18 cellular contexts compared by ENCODE assay signal in genomic region chr6:40195751-40196518, GRCh38.
"Had no signal": no experiment of that assay in that cellular context is flagged by ENCODE, and none has a peak within 500 bp of the region (broad histone marks: within the 10 kb centered on the region; RNA-seq: fewer than 3 reads in every experiment).

No MANE protein-coding gene starts in this region.

- H3K27ac ChIP-seq: foreskin keratinocyte, neutrophil, spleen, tibial artery, upper lobe of left lung, vagina had no signal

- H3K9me3 ChIP-seq: neutrophil, upper lobe of left lung, vagina had no signal

- H3K36me3 Mint-ChIP-seq: naive thymus-derived CD4-positive, alpha-beta T cell; stimulated activated memory B cell treated with anti-CD40 and anti-IgM and Interleukin-4, amounts not matched to agents 10 μg/mL and 1 μg/mL and 100 μg/mL, for 72 hours had no signal

- H3K4me3 Mint-ChIP-seq: naive thymus-derived CD4-positive, alpha-beta T cell; stimulated activated memory B cell treated with anti-CD40 and anti-IgM and Interleukin-4, amounts not matched to agents 10 μg/mL and 1 μg/mL and 100 μg/mL, for 72 hours; stimulated activated naive CD8-positive, alpha-beta T cell treated with anti-CD3 and anti-CD28 coated beads, Interleukin-15, Interleukin-2, amounts not matched to agents 100 ng/mL and 50 ng/mL, for 24 hours had no signal

- H3K27me3 ChIP-seq: foreskin keratinocyte, neutrophil, tibial artery, upper lobe of left lung, vagina had no signal

- H3K27ac Mint-ChIP-seq: naive thymus-derived CD4-positive, alpha-beta T cell; stimulated activated memory B cell treated with anti-CD40 and anti-IgM and Interleukin-4, amounts not matched to agents 10 μg/mL and 1 μg/mL and 100 μg/mL, for 72 hours; stimulated activated naive CD8-positive, alpha-beta T cell treated with anti-CD3 and anti-CD28 coated beads, Interleukin-15, Interleukin-2, amounts not matched to agents 100 ng/mL and 50 ng/mL, for 24 hours had no signal

- H3K36me3 ChIP-seq: neutrophil, spleen, tibial artery, upper lobe of left lung, vagina had no signal

- H3K4me1 ChIP-seq: foreskin keratinocyte, spleen, tibial artery, upper lobe of left lung, vagina had no signal

- DNase-seq: foreskin keratinocyte; head of caudate nucleus; hippocampal formation; kidney glomerular epithelial cell; mammary epithelial cell; naive thymus-derived CD4-positive, alpha-beta T cell; posterior cingulate gyrus; spleen; stimulated activated CD4-positive, alpha-beta T cell treated with anti-CD3 and anti-CD28 coated beads, Interleukin-15, amount 100 ng/mL, for 24 hours; stimulated activated CD4-positive, alpha-beta T cell treated with anti-CD3 and anti-CD28 coated beads, Interleukin-1b, Interleukin-23, amount 100 ng/mL, for 48 hours; stimulated activated CD4-positive, alpha-beta T cell treated with anti-CD3 and anti-CD28 coated beads, Interleukin-4, amount 100 ng/mL, for 24 hours; tibial artery; upper lobe of left lung had no signal

- H3K9me3 Mint-ChIP-seq: stimulated activated naive CD8-positive, alpha-beta T cell treated with anti-CD3 and anti-CD28 coated beads, Interleukin-15, Interleukin-2, amounts not matched to agents 100 ng/mL and 50 ng/mL, for 24 hours had no signal

- H3K4me3 ChIP-seq: spleen, tibial artery, upper lobe of left lung, vagina had no signal

- H3K4me1 Mint-ChIP-seq: naive thymus-derived CD4-positive, alpha-beta T cell; stimulated activated memory B cell treated with anti-CD40 and anti-IgM and Interleukin-4, amounts not matched to agents 10 μg/mL and 1 μg/mL and 100 μg/mL, for 72 hours had no signal

- H3K27me3 Mint-ChIP-seq: stimulated activated naive CD8-positive, alpha-beta T cell treated with anti-CD3 and anti-CD28 coated beads, Interleukin-15, Interleukin-2, amounts not matched to agents 100 ng/mL and 50 ng/mL, for 24 hours had no signal

- ATAC-seq: foreskin keratinocyte; naive thymus-derived CD4-positive, alpha-beta T cell; sciatic nerve; stimulated activated memory B cell treated with anti-CD40 and anti-IgM and Interleukin-4, amounts not matched to agents 10 μg/mL and 1 μg/mL and 100 μg/mL, for 72 hours had no signal
